17 cellular contexts compared by ENCODE assay signal in the genomic region with DNA sequence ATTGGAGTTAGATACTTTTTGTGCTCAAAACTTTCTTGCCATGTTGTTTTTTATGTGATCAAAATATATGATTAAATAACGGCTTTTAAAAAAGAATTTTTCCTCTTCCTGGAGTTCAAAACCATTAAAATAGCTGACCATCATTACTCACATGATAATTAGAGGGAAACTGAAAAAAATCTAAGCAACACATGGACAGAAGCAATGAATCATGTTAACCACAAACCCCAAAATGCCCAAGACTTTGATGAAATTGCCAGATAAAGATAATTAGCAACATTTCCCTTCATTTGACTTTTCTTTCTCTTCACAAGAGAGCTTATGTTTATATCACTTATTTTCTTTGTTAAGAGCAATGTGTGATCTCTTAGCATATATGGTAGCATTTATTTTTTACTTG.
A peak's percentile ranks its signal among the peaks of the same experiment; 100 is the strongest.
DNase-seq lines count a peak whose midpoint lies in the region; ATAC-seq and TF ChIP-seq lines count a peak whose summit lies in the region.
"Had no signal": no experiment of that assay in that cellular context is flagged by ENCODE, and none has a peak within 500 bp of the region (broad histone marks: within the 10 kb centered on the region; RNA-seq: fewer than 3 reads in every experiment).

No MANE protein-coding gene starts in this region.

- no peak overlapping the region for H2BK15ac ChIP-seq in mesendoderm (replicated peaks; ENCODE audit: low read depth)

- DNase-seq in EH (ENCODE audit: low read depth), result peak; percentile 59
- peak; percentile 93 for DNase-seq in M059J (ENCODE audit: low read depth)
- peak; percentile 82 for DNase-seq in astrocyte of the hippocampus (ENCODE audit: low read depth, low spot score)
- peak; percentile 50 for DNase-seq in kidney epithelial cell (ENCODE audit: low read depth)
- no peak for DNase-seq in mesendoderm
- DNase-seq in right atrium auricular region (ENCODE audit: low spot score), result no peak
- no peak for DNase-seq in GM13977 (ENCODE audit: low spot score)
- DNase-seq: activated CD8-positive, alpha-beta memory T cell treated with anti-CD3 and anti-CD28 coated beads, Interleukin-2, amount 10 ng/mL, durations not matched to agents 7 days and 5 days; AML-193; HFFc6; immature natural killer cell; midbrain; NCI-H187 treated with DMSO at 0.1 percent for 48 hours; NCI-H526; transverse colon had no signal

- no peak overlapping the region for H4K5ac ChIP-seq in mesendoderm (ENCODE audit: low read length)

- H3K4me2 ChIP-seq in mesendoderm (ENCODE audit: low read length), result no peak overlapping the region

- H3K79me2 ChIP-seq in mesendoderm (ENCODE audit: control insufficient read depth, insufficient read depth, low read length), result no peaks in the 10 kb centered on the region

- no peak overlapping the region for H2BK5ac ChIP-seq in mesendoderm (ENCODE audit: low read length)

- H3K27me3 ChIP-seq in kidney epithelial cell (ENCODE audit: control insufficient read depth, insufficient read depth, low read length) (no peaks in the 10 kb centered on the region), mesendoderm (ENCODE audit: insufficient read depth, low read length, poor library complexity) (no peaks in the 10 kb centered on the region), right atrium auricular region (no peaks in the 10 kb centered on the region)
- H3K27me3 ChIP-seq: neutrophil, transverse colon had no signal

- WGBS in mesendoderm (ENCODE audit: extremely low coverage, insufficient coverage, low lambda C conversion rate), result no CpG with 5 or more reads among the region's 1 CpG

- no peak overlapping the region for H4K8ac ChIP-seq in mesendoderm (ENCODE audit: low read depth, low read length)

- no peaks in the 10 kb centered on the region for H3K36me3 ChIP-seq in kidney epithelial cell (ENCODE audit: control insufficient read depth, insufficient read depth, low read length)
- H3K36me3 ChIP-seq in mesendoderm (ENCODE audit: control insufficient read depth, insufficient read depth, low read length), result no peaks in the 10 kb centered on the region
- H3K36me3 ChIP-seq in right atrium auricular region, result no peaks in the 10 kb centered on the region
- H3K36me3 ChIP-seq: neutrophil, transverse colon had no signal

- no peak overlapping the region for H2AK5ac ChIP-seq in mesendoderm (ENCODE audit: low read length)

- H3K18ac ChIP-seq in mesendoderm (ENCODE audit: low read length), result no peak overlapping the region

- H2BK120ac ChIP-seq in mesendoderm (ENCODE audit: low read depth, low read length), result no peak overlapping the region

- in situ Hi-C loops in GM13977 (cut with MboI; ENCODE audit: low pct_unique_long_range_greater_than_20kb, low sequenced_read_pairs, unreplicated experiment), result no loop called here

- H3K56ac ChIP-seq in mesendoderm (ENCODE audit: low read length), result no peak overlapping the region

- no peak overlapping the region for H3K4ac ChIP-seq in mesendoderm (ENCODE audit: low read depth, low read length)

- TF ChIP-seq CTCF in kidney epithelial cell (IDR thresholded peaks at IDR 0.05; ENCODE audit: insufficient read depth, low read length, poor library complexity, severe bottlenecking) (no peak), right atrium auricular region (IDR thresholded peaks at IDR 0.05) (no peak), GM13977 (IDR thresholded peaks at IDR 0.05; ENCODE audit: extremely low read depth, insufficient read depth, missing control alignments) (no peak)

- no peaks in the 10 kb centered on the region for H3K79me1 ChIP-seq in mesendoderm (ENCODE audit: low read length)

- H3K4me3 ChIP-seq in kidney epithelial cell (ENCODE audit: low read depth, low read length) (no peak overlapping the region), mesendoderm (ENCODE audit: low read length) (no peak overlapping the region), right atrium auricular region (no peak overlapping the region)
- H3K4me3 ChIP-seq: transverse colon had no signal

- H3K4me1 ChIP-seq in mesendoderm (ENCODE audit: control insufficient read depth, low read depth, low read length), result no peaks in the 10 kb centered on the region
- no peaks in the 10 kb centered on the region for H3K4me1 ChIP-seq in right atrium auricular region
- H3K4me1 ChIP-seq: transverse colon had no signal

- no peak overlapping the region for H3K27ac ChIP-seq in mesendoderm (ENCODE audit: low read depth, low read length)
- H3K27ac ChIP-seq in right atrium auricular region, result no peak overlapping the region
- H3K27ac ChIP-seq: neutrophil, transverse colon had no signal

- no peak overlapping the region for H3K23ac ChIP-seq in mesendoderm (ENCODE audit: low read length)

- no peak for ATAC-seq in HG02623 (IDR thresholded peaks at IDR 0.05; ENCODE audit: unreplicated experiment)
- ATAC-seq: activated CD8-positive, alpha-beta memory T cell treated with anti-CD3 and anti-CD28 coated beads, Interleukin-2, amount 10 ng/mL, durations not matched to agents 7 days and 5 days had no signal

- H3K9me3 ChIP-seq in right atrium auricular region, result peaks cover 0 to 5% of the 10 kb centered on the region in 2 donors
- H3K9me3 ChIP-seq: neutrophil, transverse colon had no signal

- H3K9ac ChIP-seq in mesendoderm (ENCODE audit: low read length), result no peak overlapping the region

Comparison
In these comparisons a context has a peak if more than half of its experiments do, and no peak if none do; other contexts are left out.
1. DNase-seq: peak in EH (single experiment), M059J (single experiment), astrocyte of the hippocampus (single experiment) and kidney epithelial cell (single experiment); none in mesendoderm (single experiment), right atrium auricular region (single experiment) and GM13977 (single experiment).